Comparison of ENCODE assay signal across 20 cellular contexts in genomic region chr10:126949161-126949503, GRCh38.
"Had no signal": no experiment of that assay in that cellular context is flagged by ENCODE, and none has a peak within 500 bp of the region (broad histone marks: within the 10 kb centered on the region; RNA-seq: fewer than 3 reads in every experiment).

No MANE protein-coding gene starts in this region.

- H3K4me3 ChIP-seq: esophagus muscularis mucosa, left lung, neural progenitor cell, psoas muscle, skin epidermis, spleen, transverse colon had no signal

- DNase-seq: cerebellar nuclear complex; effector CD8-positive, alpha-beta T cell; foreskin keratinocyte; hypothalamus; kidney; left cardiac atrium; left lung; mesenchymal stem cell; midbrain; naive thymus-derived CD4-positive, alpha-beta T cell; psoas muscle; right cardiac atrium; stimulated activated CD4-positive, alpha-beta T cell treated with anti-CD3 and anti-CD28 coated beads, Interleukin-4, amount 100 ng/mL, for 4 hours; stimulated activated naive CD8-positive, alpha-beta T cell treated with anti-CD3 and anti-CD28 coated beads, Interleukin-15, Interleukin-2, amounts not matched to agents 100 U/mL and 50 U/mL, for 24 hours; transverse colon had no signal

- H3K4me1 ChIP-seq: foreskin keratinocyte, left lung, neural progenitor cell, psoas muscle, spleen, transverse colon had no signal

- H3K27ac ChIP-seq: esophagus muscularis mucosa, foreskin keratinocyte, left lung, neural progenitor cell, psoas muscle, skin epidermis, spleen, transverse colon had no signal

- H3K36me3 ChIP-seq: left lung, neural progenitor cell, spleen, transverse colon had no signal

- H3K27me3 ChIP-seq: esophagus muscularis mucosa, foreskin keratinocyte, left lung, neural progenitor cell, spleen, transverse colon had no signal

- ATAC-seq: foreskin keratinocyte; left cardiac atrium; left lung; naive thymus-derived CD4-positive, alpha-beta T cell; psoas muscle; stimulated activated memory B cell treated with anti-CD40 and anti-IgM and Interleukin-4, amounts not matched to agents 10 μg/mL and 1 μg/mL and 100 μg/mL, for 72 hours; stimulated activated naive CD8-positive, alpha-beta T cell treated with anti-CD3 and anti-CD28 coated beads, Interleukin-15, Interleukin-2, amounts not matched to agents 100 U/mL and 50 U/mL, for 24 hours had no signal

- H3K9me3 ChIP-seq: esophagus muscularis mucosa, psoas muscle, transverse colon had no signal
